1 cellular context compared by ENCODE assay signal in the genomic region with DNA sequence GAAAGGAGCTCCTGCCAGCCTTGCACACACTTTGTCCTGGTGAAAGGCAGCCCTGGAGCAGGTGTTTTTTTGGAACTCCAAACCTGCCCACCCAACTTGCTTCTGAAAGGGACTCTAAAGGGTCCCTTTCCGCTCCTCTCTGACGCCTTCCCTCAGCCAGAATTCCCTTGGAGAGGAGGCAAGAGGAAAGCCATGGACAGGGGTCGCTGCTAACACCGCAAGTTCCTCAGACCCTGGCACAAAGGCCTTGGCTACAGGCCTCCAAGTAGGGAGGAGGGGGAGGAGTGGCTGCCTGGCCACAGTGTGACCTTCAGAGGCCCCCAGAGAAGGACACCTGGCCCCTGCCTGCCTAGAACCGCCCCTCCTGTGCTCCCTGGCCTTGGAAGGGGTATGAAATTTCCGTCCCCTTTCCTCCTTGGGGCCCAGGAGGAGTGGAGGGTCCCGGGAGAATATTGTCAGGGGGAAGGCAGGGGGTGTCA.
TF ChIP-seq lines count a peak whose summit lies in the region.

No MANE protein-coding gene starts in this region.

TF ChIP-seq in HepG2, 621 proteins besides CTCF, POLR2A, EP300 and RAD21 (continued from another document and continues in another):
- TF ChIP-seq, protein P1, sequence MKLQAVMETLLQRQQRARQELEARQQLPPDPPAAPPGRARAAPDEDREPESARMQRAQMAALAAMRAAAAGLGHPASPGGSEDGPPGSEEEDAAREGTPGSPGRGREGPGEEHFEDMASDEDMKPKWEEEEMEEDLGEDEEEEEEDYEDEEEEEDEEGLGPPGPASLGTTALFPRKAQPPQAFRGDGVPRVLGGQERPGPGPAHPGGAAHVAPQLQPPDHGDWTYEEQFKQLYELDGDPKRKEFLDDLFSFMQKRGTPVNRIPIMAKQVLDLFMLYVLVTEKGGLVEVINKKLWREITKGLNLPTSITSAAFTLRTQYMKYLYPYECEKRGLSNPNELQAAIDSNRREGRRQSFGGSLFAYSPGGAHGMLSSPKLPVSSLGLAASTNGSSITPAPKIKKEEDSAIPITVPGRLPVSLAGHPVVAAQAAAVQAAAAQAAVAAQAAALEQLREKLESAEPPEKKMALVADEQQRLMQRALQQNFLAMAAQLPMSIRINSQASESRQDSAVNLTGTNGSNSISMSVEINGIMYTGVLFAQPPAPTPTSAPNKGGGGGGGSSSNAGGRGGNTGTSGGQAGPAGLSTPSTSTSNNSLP (IDR thresholded peaks at IDR 0.05; ENCODE audit: low read depth, low read length) = no peak
- TF ChIP-seq ZNF720 (CRISPR knock-in tag; IDR thresholded peaks at IDR 0.05) = no peak
- no peak for TF ChIP-seq ZFP37 (CRISPR knock-in tag; IDR thresholded peaks at IDR 0.05; ENCODE audit: borderline replicate concordance)
- TF ChIP-seq ZNF530 (CRISPR knock-in tag; IDR thresholded peaks at IDR 0.05; ENCODE audit: low read depth) = no peak
- TF ChIP-seq, protein P2, sequence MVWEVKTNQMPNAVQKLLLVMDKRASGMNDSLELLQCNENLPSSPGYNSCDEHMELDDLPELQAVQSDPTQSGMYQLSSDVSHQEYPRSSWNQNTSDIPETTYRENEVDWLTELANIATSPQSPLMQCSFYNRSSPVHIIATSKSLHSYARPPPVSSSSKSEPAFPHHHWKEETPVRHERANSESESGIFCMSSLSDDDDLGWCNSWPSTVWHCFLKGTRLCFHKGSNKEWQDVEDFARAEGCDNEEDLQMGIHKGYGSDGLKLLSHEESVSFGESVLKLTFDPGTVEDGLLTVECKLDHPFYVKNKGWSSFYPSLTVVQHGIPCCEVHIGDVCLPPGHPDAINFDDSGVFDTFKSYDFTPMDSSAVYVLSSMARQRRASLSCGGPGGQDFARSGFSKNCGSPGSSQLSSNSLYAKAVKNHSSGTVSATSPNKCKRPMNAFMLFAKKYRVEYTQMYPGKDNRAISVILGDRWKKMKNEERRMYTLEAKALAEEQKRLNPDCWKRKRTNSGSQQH (CRISPR knock-in tag; IDR thresholded peaks at IDR 0.05; ENCODE audit: low read depth) = no peak
- TF ChIP-seq, protein P3, sequence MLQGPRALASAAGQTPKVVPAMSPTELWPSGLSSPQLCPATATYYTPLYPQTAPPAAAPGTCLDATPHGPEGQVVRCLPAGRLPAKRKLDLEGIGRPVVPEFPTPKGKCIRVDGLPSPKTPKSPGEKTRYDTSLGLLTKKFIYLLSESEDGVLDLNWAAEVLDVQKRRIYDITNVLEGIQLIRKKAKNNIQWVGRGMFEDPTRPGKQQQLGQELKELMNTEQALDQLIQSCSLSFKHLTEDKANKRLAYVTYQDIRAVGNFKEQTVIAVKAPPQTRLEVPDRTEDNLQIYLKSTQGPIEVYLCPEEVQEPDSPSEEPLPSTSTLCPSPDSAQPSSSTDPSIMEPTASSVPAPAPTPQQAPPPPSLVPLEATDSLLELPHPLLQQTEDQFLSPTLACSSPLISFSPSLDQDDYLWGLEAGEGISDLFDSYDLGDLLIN (CRISPR knock-in tag; IDR thresholded peaks at IDR 0.05; ENCODE audit: borderline replicate concordance) = no peak
- TF ChIP-seq, protein P4, sequence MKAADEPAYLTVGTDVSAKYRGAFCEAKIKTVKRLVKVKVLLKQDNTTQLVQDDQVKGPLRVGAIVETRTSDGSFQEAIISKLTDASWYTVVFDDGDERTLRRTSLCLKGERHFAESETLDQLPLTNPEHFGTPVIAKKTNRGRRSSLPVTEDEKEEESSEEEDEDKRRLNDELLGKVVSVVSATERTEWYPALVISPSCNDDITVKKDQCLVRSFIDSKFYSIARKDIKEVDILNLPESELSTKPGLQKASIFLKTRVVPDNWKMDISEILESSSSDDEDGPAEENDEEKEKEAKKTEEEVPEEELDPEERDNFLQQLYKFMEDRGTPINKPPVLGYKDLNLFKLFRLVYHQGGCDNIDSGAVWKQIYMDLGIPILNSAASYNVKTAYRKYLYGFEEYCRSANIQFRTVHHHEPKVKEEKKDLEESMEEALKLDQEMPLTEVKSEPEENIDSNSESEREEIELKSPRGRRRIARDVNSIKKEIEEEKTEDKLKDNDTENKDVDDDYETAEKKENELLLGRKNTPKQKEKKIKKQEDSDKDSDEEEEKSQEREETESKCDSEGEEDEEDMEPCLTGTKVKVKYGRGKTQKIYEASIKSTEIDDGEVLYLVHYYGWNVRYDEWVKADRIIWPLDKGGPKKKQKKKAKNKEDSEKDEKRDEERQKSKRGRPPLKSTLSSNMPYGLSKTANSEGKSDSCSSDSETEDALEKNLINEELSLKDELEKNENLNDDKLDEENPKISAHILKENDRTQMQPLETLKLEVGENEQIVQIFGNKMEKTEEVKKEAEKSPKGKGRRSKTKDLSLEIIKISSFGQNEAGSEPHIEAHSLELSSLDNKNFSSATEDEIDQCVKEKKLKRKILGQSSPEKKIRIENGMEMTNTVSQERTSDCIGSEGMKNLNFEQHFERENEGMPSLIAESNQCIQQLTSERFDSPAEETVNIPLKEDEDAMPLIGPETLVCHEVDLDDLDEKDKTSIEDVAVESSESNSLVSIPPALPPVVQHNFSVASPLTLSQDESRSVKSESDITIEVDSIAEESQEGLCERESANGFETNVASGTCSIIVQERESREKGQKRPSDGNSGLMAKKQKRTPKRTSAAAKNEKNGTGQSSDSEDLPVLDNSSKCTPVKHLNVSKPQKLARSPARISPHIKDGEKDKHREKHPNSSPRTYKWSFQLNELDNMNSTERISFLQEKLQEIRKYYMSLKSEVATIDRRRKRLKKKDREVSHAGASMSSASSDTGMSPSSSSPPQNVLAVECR (CRISPR knock-in tag; IDR thresholded peaks at IDR 0.05; ENCODE audit: borderline replicate concordance) = peak; percentile 9
- 0 out of 2 replicates have a peak, but pooled peaks have one; percentile 26 for TF ChIP-seq SOX13 (IDR thresholded peaks at IDR 0.05)
- peak in 1 of 2 experiments; percentile 32; a peak in 2 of 4 replicates for TF ChIP-seq SOX13 (CRISPR knock-in tag; conservative IDR thresholded peaks at IDR 0.05 in 1 of 2, IDR thresholded peaks at IDR 0.05 in 1 of 2)
- TF ChIP-seq WIZ (CRISPR knock-in tag; IDR thresholded peaks at IDR 0.05) = no peak
- no peak for TF ChIP-seq POGZ (CRISPR knock-in tag; IDR thresholded peaks at IDR 0.05)
- TF ChIP-seq SKI (IDR thresholded peaks at IDR 0.05; ENCODE audit: partially characterized antibody) = no peak
- TF ChIP-seq ZNF878 (CRISPR knock-in tag; IDR thresholded peaks at IDR 0.05) = no peak
- no peak for TF ChIP-seq ZNF383 (CRISPR knock-in tag; IDR thresholded peaks at IDR 0.05; ENCODE audit: borderline replicate concordance)
- TF ChIP-seq, protein P5, sequence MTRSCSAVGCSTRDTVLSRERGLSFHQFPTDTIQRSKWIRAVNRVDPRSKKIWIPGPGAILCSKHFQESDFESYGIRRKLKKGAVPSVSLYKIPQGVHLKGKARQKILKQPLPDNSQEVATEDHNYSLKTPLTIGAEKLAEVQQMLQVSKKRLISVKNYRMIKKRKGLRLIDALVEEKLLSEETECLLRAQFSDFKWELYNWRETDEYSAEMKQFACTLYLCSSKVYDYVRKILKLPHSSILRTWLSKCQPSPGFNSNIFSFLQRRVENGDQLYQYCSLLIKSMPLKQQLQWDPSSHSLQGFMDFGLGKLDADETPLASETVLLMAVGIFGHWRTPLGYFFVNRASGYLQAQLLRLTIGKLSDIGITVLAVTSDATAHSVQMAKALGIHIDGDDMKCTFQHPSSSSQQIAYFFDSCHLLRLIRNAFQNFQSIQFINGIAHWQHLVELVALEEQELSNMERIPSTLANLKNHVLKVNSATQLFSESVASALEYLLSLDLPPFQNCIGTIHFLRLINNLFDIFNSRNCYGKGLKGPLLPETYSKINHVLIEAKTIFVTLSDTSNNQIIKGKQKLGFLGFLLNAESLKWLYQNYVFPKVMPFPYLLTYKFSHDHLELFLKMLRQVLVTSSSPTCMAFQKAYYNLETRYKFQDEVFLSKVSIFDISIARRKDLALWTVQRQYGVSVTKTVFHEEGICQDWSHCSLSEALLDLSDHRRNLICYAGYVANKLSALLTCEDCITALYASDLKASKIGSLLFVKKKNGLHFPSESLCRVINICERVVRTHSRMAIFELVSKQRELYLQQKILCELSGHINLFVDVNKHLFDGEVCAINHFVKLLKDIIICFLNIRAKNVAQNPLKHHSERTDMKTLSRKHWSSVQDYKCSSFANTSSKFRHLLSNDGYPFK (CRISPR knock-in tag; IDR thresholded peaks at IDR 0.05; ENCODE audit: borderline replicate concordance) = no peak
- TF ChIP-seq, protein P6, sequence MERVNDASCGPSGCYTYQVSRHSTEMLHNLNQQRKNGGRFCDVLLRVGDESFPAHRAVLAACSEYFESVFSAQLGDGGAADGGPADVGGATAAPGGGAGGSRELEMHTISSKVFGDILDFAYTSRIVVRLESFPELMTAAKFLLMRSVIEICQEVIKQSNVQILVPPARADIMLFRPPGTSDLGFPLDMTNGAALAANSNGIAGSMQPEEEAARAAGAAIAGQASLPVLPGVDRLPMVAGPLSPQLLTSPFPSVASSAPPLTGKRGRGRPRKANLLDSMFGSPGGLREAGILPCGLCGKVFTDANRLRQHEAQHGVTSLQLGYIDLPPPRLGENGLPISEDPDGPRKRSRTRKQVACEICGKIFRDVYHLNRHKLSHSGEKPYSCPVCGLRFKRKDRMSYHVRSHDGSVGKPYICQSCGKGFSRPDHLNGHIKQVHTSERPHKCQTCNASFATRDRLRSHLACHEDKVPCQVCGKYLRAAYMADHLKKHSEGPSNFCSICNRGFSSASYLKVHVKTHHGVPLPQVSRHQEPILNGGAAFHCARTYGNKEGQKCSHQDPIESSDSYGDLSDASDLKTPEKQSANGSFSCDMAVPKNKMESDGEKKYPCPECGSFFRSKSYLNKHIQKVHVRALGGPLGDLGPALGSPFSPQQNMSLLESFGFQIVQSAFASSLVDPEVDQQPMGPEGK (CRISPR knock-in tag; IDR thresholded peaks at IDR 0.05) = peak; percentile 89
- TF ChIP-seq FOXO1 (CRISPR knock-in tag; IDR thresholded peaks at IDR 0.05) = no peak
- TF ChIP-seq ZNF777 (CRISPR knock-in tag; IDR thresholded peaks at IDR 0.05) = no peak
- TF ChIP-seq, protein P7, sequence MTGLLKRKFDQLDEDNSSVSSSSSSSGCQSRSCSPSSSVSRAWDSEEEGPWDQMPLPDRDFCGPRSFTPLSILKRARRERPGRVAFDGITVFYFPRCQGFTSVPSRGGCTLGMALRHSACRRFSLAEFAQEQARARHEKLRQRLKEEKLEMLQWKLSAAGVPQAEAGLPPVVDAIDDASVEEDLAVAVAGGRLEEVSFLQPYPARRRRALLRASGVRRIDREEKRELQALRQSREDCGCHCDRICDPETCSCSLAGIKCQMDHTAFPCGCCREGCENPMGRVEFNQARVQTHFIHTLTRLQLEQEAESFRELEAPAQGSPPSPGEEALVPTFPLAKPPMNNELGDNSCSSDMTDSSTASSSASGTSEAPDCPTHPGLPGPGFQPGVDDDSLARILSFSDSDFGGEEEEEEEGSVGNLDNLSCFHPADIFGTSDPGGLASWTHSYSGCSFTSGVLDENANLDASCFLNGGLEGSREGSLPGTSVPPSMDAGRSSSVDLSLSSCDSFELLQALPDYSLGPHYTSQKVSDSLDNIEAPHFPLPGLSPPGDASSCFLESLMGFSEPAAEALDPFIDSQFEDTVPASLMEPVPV (CRISPR knock-in tag; IDR thresholded peaks at IDR 0.05) = no peak
- TF ChIP-seq ZNF264 (CRISPR knock-in tag; IDR thresholded peaks at IDR 0.05) = no peak
- TF ChIP-seq, protein P8, sequence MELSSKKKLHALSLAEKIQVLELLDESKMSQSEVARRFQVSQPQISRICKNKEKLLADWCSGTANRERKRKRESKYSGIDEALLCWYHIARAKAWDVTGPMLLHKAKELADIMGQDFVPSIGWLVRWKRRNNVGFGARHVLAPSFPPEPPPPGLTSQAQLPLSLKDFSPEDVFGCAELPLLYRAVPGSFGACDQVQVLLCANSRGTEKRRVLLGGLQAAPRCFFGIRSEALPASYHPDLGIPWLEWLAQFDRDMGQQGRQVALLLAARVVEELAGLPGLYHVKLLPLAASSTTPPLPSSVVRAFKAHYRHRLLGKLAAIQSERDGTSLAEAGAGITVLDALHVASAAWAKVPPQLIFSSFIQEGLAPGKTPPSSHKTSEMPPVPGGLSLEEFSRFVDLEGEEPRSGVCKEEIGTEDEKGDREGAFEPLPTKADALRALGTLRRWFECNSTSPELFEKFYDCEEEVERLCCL (CRISPR knock-in tag; IDR thresholded peaks at IDR 0.05; ENCODE audit: borderline replicate concordance) = peak; percentile 81
- TF ChIP-seq KAT2B (IDR thresholded peaks at IDR 0.05; ENCODE audit: borderline replicate concordance, low read depth, low read length) = no peak
- TF ChIP-seq MIER3 (CRISPR knock-in tag; IDR thresholded peaks at IDR 0.05; ENCODE audit: borderline replicate concordance) = no peak
- no peak for TF ChIP-seq ZBTB20 (CRISPR knock-in tag; IDR thresholded peaks at IDR 0.05; ENCODE audit: borderline replicate concordance, low read depth)
- no peak for TF ChIP-seq BHLHE40 (IDR thresholded peaks at IDR 0.05; ENCODE audit: low read length)
- no peak for TF ChIP-seq MED13 (CRISPR knock-in tag; IDR thresholded peaks at IDR 0.05)
- TF ChIP-seq, protein P9, sequence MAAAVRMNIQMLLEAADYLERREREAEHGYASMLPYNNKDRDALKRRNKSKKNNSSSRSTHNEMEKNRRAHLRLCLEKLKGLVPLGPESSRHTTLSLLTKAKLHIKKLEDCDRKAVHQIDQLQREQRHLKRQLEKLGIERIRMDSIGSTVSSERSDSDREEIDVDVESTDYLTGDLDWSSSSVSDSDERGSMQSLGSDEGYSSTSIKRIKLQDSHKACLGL (CRISPR knock-in tag; IDR thresholded peaks at IDR 0.05) = no peak; the same call in 1 of the 2 replicates
- no peak for TF ChIP-seq TCF7 (IDR thresholded peaks at IDR 0.05; ENCODE audit: low read depth)
- no peak for TF ChIP-seq SMAD1 (CRISPR knock-in tag; IDR thresholded peaks at IDR 0.05; ENCODE audit: borderline replicate concordance, low read depth)
- no peak for TF ChIP-seq ZNF30 (CRISPR knock-in tag; IDR thresholded peaks at IDR 0.05)
- TF ChIP-seq, protein P10, sequence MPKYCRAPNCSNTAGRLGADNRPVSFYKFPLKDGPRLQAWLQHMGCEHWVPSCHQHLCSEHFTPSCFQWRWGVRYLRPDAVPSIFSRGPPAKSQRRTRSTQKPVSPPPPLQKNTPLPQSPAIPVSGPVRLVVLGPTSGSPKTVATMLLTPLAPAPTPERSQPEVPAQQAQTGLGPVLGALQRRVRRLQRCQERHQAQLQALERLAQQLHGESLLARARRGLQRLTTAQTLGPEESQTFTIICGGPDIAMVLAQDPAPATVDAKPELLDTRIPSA (CRISPR knock-in tag; IDR thresholded peaks at IDR 0.05; ENCODE audit: borderline replicate concordance) = no peak
- no peak for TF ChIP-seq HMG20A (CRISPR knock-in tag; IDR thresholded peaks at IDR 0.05; ENCODE audit: borderline replicate concordance)
- no peak for TF ChIP-seq PCBP1 (IDR thresholded peaks at IDR 0.05; ENCODE audit: borderline replicate concordance, low read depth, low read length)
- TF ChIP-seq MIXL1 (CRISPR knock-in tag; IDR thresholded peaks at IDR 0.05) = no peak
- TF ChIP-seq, protein P11, sequence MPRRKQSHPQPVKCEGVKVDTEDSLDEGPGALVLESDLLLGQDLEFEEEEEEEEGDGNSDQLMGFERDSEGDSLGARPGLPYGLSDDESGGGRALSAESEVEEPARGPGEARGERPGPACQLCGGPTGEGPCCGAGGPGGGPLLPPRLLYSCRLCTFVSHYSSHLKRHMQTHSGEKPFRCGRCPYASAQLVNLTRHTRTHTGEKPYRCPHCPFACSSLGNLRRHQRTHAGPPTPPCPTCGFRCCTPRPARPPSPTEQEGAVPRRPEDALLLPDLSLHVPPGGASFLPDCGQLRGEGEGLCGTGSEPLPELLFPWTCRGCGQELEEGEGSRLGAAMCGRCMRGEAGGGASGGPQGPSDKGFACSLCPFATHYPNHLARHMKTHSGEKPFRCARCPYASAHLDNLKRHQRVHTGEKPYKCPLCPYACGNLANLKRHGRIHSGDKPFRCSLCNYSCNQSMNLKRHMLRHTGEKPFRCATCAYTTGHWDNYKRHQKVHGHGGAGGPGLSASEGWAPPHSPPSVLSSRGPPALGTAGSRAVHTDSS (CRISPR knock-in tag; conservative IDR thresholded peaks at IDR 0.05) = no peak
- TF ChIP-seq YEATS4 (CRISPR knock-in tag; IDR thresholded peaks at IDR 0.05; ENCODE audit: borderline replicate concordance) = no peak
- TF ChIP-seq ZNF567 (CRISPR knock-in tag; IDR thresholded peaks at IDR 0.05; ENCODE audit: borderline replicate concordance) = no peak; the same call in 1 of the 2 replicates
- no peak for TF ChIP-seq FLYWCH1 (CRISPR knock-in tag; IDR thresholded peaks at IDR 0.05)
- no peak for TF ChIP-seq TBL1XR1 (IDR thresholded peaks at IDR 0.05; ENCODE audit: borderline replicate concordance, low read length, partially characterized antibody)
